In the genomic region with DNA sequence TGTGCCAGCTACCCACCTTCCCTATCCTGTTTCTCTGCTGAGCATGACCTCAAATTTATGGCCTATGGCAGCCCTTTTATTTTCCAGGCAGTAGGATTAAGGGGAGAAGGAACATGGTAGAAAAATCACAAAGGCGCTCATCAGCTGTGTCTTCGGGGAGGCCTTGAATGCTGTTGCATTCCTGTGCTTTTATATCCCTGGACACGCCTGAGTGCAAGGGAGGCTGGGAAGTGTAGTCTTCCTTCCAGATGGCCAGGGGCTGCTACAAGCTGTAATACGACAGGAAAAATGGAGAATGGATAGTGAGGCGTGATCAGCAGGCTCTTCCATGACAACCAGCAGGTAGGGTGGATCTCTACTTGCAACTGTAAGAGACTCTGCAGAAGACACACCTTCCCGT, we compare ENCODE assay signal across 23 cellular contexts.
"Had no signal": no experiment of that assay in that cellular context is flagged by ENCODE, and none has a peak within 500 bp of the region (broad histone marks: within the 10 kb centered on the region; RNA-seq: fewer than 3 reads in every experiment).

No MANE protein-coding gene starts in this region.

- H3K36me3 ChIP-seq: esophagus muscularis mucosa, gastroesophageal sphincter, heart left ventricle, lower lobe of right lung, thoracic aorta, tibial nerve, upper lobe of right lung, vagina had no signal

- H3K27ac ChIP-seq: coronary artery, esophagus muscularis mucosa, foreskin keratinocyte, gastroesophageal sphincter, heart left ventricle, hepatocyte, lower lobe of right lung, parathyroid adenoma, thoracic aorta, tibial nerve, upper lobe of right lung, vagina had no signal

- DNase-seq: dermis blood vessel endothelial cell; effector memory CD4-positive, alpha-beta T cell; foreskin keratinocyte; heart left ventricle; kidney glomerular epithelial cell; left colon; left ventricle myocardium superior; lower lobe of right lung; natural killer cell; stimulated activated CD4-positive, alpha-beta T cell treated with anti-CD3 and anti-CD28 coated beads, Interleukin-4, amount 100 ng/mL, for 4 hours; upper lobe of right lung had no signal

- H3K27ac Mint-ChIP-seq: natural killer cell; stimulated activated memory B cell treated with anti-CD40 and anti-IgM and Interleukin-4, amounts not matched to agents 10 μg/mL and 1 μg/mL and 100 μg/mL, for 72 hours; stimulated activated naive CD8-positive, alpha-beta T cell treated with anti-CD3 and anti-CD28 coated beads, Interleukin-15, Interleukin-2, amounts not matched to agents 100 ng/mL and 50 ng/mL, for 24 hours had no signal

- H3K4me3 Mint-ChIP-seq: natural killer cell; stimulated activated memory B cell treated with anti-CD40 and anti-IgM and Interleukin-4, amounts not matched to agents 10 μg/mL and 1 μg/mL and 100 μg/mL, for 72 hours; stimulated activated naive CD8-positive, alpha-beta T cell treated with anti-CD3 and anti-CD28 coated beads, Interleukin-15, Interleukin-2, amounts not matched to agents 100 ng/mL and 50 ng/mL, for 24 hours had no signal

- H3K9me3 ChIP-seq: esophagus muscularis mucosa, gastroesophageal sphincter, heart left ventricle, lower lobe of right lung, thoracic aorta, tibial nerve, upper lobe of right lung, vagina had no signal

- H3K9ac ChIP-seq: parathyroid adenoma had no signal

- H3K9me3 Mint-ChIP-seq: natural killer cell; stimulated activated memory B cell treated with anti-CD40 and anti-IgM and Interleukin-4, amounts not matched to agents 10 μg/mL and 1 μg/mL and 100 μg/mL, for 72 hours; stimulated activated naive CD8-positive, alpha-beta T cell treated with anti-CD3 and anti-CD28 coated beads, Interleukin-15, Interleukin-2, amounts not matched to agents 100 ng/mL and 50 ng/mL, for 24 hours had no signal

- H3K27me3 ChIP-seq: foreskin keratinocyte, hepatocyte, tibial nerve, upper lobe of right lung, vagina had no signal

- H2AFZ ChIP-seq: hepatocyte, parathyroid adenoma had no signal

- H3K4me2 ChIP-seq: hepatocyte, smooth muscle cell had no signal

- H3K4me1 Mint-ChIP-seq: natural killer cell; stimulated activated memory B cell treated with anti-CD40 and anti-IgM and Interleukin-4, amounts not matched to agents 10 μg/mL and 1 μg/mL and 100 μg/mL, for 72 hours had no signal

- H3K4me3 ChIP-seq: coronary artery, esophagus muscularis mucosa, gastroesophageal sphincter, heart left ventricle, hepatocyte, lower lobe of right lung, smooth muscle cell, thoracic aorta, tibial nerve, upper lobe of right lung, vagina had no signal

- H3K27me3 Mint-ChIP-seq: stimulated activated memory B cell treated with anti-CD40 and anti-IgM and Interleukin-4, amounts not matched to agents 10 μg/mL and 1 μg/mL and 100 μg/mL, for 72 hours had no signal

- H3K79me2 ChIP-seq: hepatocyte, parathyroid adenoma had no signal

- H3K36me3 Mint-ChIP-seq: natural killer cell; stimulated activated memory B cell treated with anti-CD40 and anti-IgM and Interleukin-4, amounts not matched to agents 10 μg/mL and 1 μg/mL and 100 μg/mL, for 72 hours had no signal

- H3K4me1 ChIP-seq: esophagus muscularis mucosa, foreskin keratinocyte, gastroesophageal sphincter, heart left ventricle, lower lobe of right lung, parathyroid adenoma, tibial nerve, upper lobe of right lung, vagina had no signal

- ATAC-seq: foreskin keratinocyte; gastroesophageal sphincter; heart left ventricle; left colon; left ventricle myocardium superior; lower lobe of right lung; natural killer cell; sciatic nerve; stimulated activated memory B cell treated with anti-CD40 and anti-IgM and Interleukin-4, amounts not matched to agents 10 μg/mL and 1 μg/mL and 100 μg/mL, for 72 hours; upper lobe of right lung had no signal
